Comparison of ENCODE assay signal across 28 cellular contexts in the genomic region with DNA sequence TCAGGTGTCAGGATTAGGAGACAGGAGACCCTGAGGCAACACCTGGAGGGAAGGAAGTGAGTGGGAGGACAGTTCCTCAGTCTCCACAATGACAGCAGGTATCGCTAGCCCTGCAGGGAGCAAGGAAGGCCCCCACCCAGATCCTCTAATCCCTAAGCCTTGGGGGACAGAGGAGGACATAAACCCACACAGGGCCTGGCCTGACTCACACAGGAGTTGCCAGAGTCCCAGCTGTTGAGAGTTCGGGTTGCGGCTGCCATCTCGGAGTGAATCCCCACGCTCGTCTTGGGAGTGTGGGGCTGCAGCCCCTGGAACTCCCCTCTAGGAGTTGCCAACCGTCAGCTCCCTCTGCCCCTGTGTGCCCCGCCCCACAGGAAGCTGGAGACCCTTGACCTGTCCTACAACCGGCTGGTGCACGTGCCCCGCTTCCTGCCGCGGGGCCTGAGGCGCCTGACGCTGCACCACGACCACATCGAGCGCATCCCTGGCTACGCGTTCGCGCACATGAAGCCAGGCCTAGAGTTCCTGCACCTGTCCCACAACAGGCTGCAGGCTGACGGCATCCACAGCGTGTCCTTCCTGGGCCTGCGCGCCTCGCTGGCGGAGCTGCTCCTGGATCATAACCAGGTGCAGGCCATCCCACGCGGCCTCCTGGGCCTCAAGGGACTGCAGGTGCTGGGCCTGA. TPM values are rescaled to one million over a fixed set of nuclear protein-coding genes. Genes with fewer than 3 reads are reported as not detected.
DNase-seq lines count a peak whose midpoint lies in the region; ATAC-seq, FAIRE-seq and TF ChIP-seq lines count a peak whose summit lies in the region.
"Had no signal": no experiment of that assay in that cellular context is flagged by ENCODE, and none has a peak within 500 bp of the region (broad histone marks: within the 10 kb centered on the region; RNA-seq: fewer than 3 reads in every experiment).

No MANE protein-coding gene starts in this region.

- H3K27ac Mint-ChIP-seq in stimulated activated naive CD8-positive, alpha-beta T cell treated with anti-CD3 and anti-CD28 coated beads, Interleukin-15, amount 100 ng/mL, for 72 hours: no peak overlapping the region
- H3K27ac Mint-ChIP-seq: CD8-positive, alpha-beta memory T cell had no signal

- H2BK15ac ChIP-seq in H1 (ENCODE audit: low read length): peak overlapping the region; percentile 61; the same call in 1 of the 2 replicates

- no peaks in the 10 kb centered on the region for H3K23me2 ChIP-seq in H1 (ENCODE audit: low read depth, low read length)

- H3K14ac ChIP-seq in H1 (ENCODE audit: insufficient read length): no peak overlapping the region

- no peak overlapping the region for H4K91ac ChIP-seq in H1 (replicated peaks; ENCODE audit: insufficient read length, low read length)

- H4K20me1 ChIP-seq in BLaER1: peaks cover 4% of the 10 kb centered on the region; the same call in 1 of the 2 replicates
- H4K20me1 ChIP-seq in H1 (replicated peaks in 1 of 2; ENCODE audit: control insufficient read depth in 1 of 2, insufficient read depth in 2 of 2, low read length in 2 of 2): no peaks in the 10 kb centered on the region

- no peak overlapping the region for H3K56ac ChIP-seq in H1 (replicated peaks; ENCODE audit: insufficient read length, low read depth, low read length)

- peak overlapping the region; percentile 84 for H3K4me2 ChIP-seq in BLaER1
- no peak overlapping the region for H3K4me2 ChIP-seq in H1 (ENCODE audit: insufficient read depth in 1 of 2, low read depth in 2 of 2, low read length in 2 of 2)
- H3K4me2 ChIP-seq: A549, PC-9 had no signal

- WGBS in H1 (ENCODE audit: extremely low coverage in 1 of 2, insufficient coverage in 1 of 2, insufficient read length in 1 of 2, insufficient replicate concordance in 2 of 2, low coverage in 1 of 2, low lambda C conversion rate in 2 of 2, missing lambda C conversion rate in 1 of 2), 2 experiments: 70% methylated on average over 2 of the region's 30 CpGs; no CpG with 5 or more reads in 1 of the 2 experiments

- CTCF ChIA-PET in H1 (lab: Charles Lee; ENCODE audit: partially characterized antibody): interaction anchor here (0.6 to 4.3 kb wide), 5 partner anchors 13 to 164 kb away, joined by 3 to 39 read pairs (median 3); a partner anchor contains a TSS

- peaks cover 100% of the 10 kb centered on the region for H3K4me1 ChIP-seq in BLaER1
- H3K4me1 ChIP-seq in SJCRH30: peaks cover 28% of the 10 kb centered on the region
- H3K4me1 ChIP-seq in H1 (replicated peaks in 1 of 4; ENCODE audit: control insufficient read depth in 3 of 4, insufficient read depth in 4 of 4, low read length in 3 of 4): peaks cover 0 to 6% (median 0%) of the 10 kb centered on the region in 4 experiments; a peak in 2 of 7 replicates

- FAIRE-seq in H1 (lab: Jason Lieb, UNC): no peak
- FAIRE-seq: A549 had no signal

- H3K36me3 ChIP-seq in BLaER1 (no peaks in the 10 kb centered on the region), SJCRH30 (no peaks in the 10 kb centered on the region), H1 (ENCODE audit: control insufficient read depth in 2 of 4, insufficient read depth in 4 of 4, low read length in 3 of 4) (no peaks in the 10 kb centered on the region)

- H2BK5ac ChIP-seq in H1 (ENCODE audit: low read depth, low read length): no peak overlapping the region

- no peak overlapping the region for H2BK12ac ChIP-seq in H1 (ENCODE audit: low read depth, low read length)

- H2AK5ac ChIP-seq in H1 (ENCODE audit: low read depth, low read length): no peak overlapping the region

- no peak overlapping the region for H4K8ac ChIP-seq in H1 (ENCODE audit: extremely low read depth, insufficient read depth, low read length)

- H2BK120ac ChIP-seq in H1 (replicated peaks; ENCODE audit: low read depth, low read length): no peak overlapping the region

- H3K4me1 Mint-ChIP-seq in stimulated activated naive CD8-positive, alpha-beta T cell treated with anti-CD3 and anti-CD28 coated beads, Interleukin-15, amount 100 ng/mL, for 72 hours: no peaks in the 10 kb centered on the region
- H3K4me1 Mint-ChIP-seq: CD8-positive, alpha-beta memory T cell had no signal

- no peak overlapping the region for H3K9ac ChIP-seq in BLaER1
- no peak overlapping the region for H3K9ac ChIP-seq in H1 (replicated peaks in 1 of 4; ENCODE audit: extremely low read depth in 1 of 4, low read depth in 3 of 4, low read length in 3 of 4)

- H3K79me2 ChIP-seq in H1 (ENCODE audit: control insufficient read depth in 1 of 2, insufficient read depth in 2 of 2, low read length in 2 of 2): no peaks in the 10 kb centered on the region

- H3K9me3 ChIP-seq in BLaER1 (no peaks in the 10 kb centered on the region), SJCRH30 (replicated peaks) (no peaks in the 10 kb centered on the region), H1 (ENCODE audit: insufficient read depth in 2 of 2, low read depth in 1 of 2, low read length in 1 of 2) (no peaks in the 10 kb centered on the region)
- H3K9me3 ChIP-seq: A549 had no signal

- no peak for ATAC-seq in stimulated activated naive CD8-positive, alpha-beta T cell treated with anti-CD3 and anti-CD28 coated beads, Interleukin-15, amount 100 ng/mL, for 72 hours
- ATAC-seq in GM21360 (IDR thresholded peaks at IDR 0.05; ENCODE audit: unreplicated experiment): no peak
- ATAC-seq: A549 had no signal

- POLR2A ChIA-PET in H1 (lab: Charles Lee; ENCODE audit: partially characterized antibody): interaction anchor here (0.9 kb wide), 1 partner anchor 9 kb away, joined by 4 read pairs; a partner anchor contains a TSS

- DNase-seq in COLO668 (lab: John Stamatoyannopoulos, UW; ENCODE audit: unreplicated experiment) (peak; percentile 21), SJCRH30 (peak; percentile 31 to 59), H1 (ENCODE audit: low read depth in 1 of 2, low spot score in 2 of 2) (no peak), amygdala (lab: John Stamatoyannopoulos, UW) (no peak), SIG-M5 treated with dmso at 0.1 percent for 504 hours (lab: John Stamatoyannopoulos, UW; ENCODE audit: unreplicated experiment) (no peak)
- DNase-seq in stimulated activated naive CD8-positive, alpha-beta T cell treated with anti-CD3 and anti-CD28 coated beads, Interleukin-15, amount 100 ng/mL, for 72 hours: no peak
- DNase-seq: AML-193; Calu3; CD8-positive, alpha-beta memory T cell; GOT3; HCEC 1CT; Kasumi-1; NCI-H1436; NCI-H187; NCI-H2081 treated with DMSO at 0.1 percent for 48 hours; NCI-H748 treated with DMSO at 0.1 percent for 48 hours; NK-92 treated with Interleukin-12 subunit alpha and Interleukin-12 subunit beta, amount 100 ng/mL, for 24 hours; PC-9; Right ventricle myocardium superior; T-helper 1 cell had no signal

- TF ChIP-seq POLR2A in H1 (IDR thresholded peaks at IDR 0.05; ENCODE audit: control extremely low read depth in 1 of 2, low read depth in 2 of 2, low read length in 2 of 2): no peak

- no peak overlapping the region for H3K4me3 Mint-ChIP-seq in stimulated activated naive CD8-positive, alpha-beta T cell treated with anti-CD3 and anti-CD28 coated beads, Interleukin-15, amount 100 ng/mL, for 72 hours
- H3K4me3 Mint-ChIP-seq: CD8-positive, alpha-beta memory T cell had no signal

- H3K18ac ChIP-seq in H1 (ENCODE audit: extremely low read depth, low read length): no peak overlapping the region

- no peak for TF ChIP-seq EP300 in H1 (IDR thresholded peaks at IDR 0.05; ENCODE audit: borderline replicate concordance in 1 of 2, low read depth in 2 of 2, low read length in 2 of 2)

- no peaks in the 10 kb centered on the region for H3K27me3 Mint-ChIP-seq in stimulated activated naive CD8-positive, alpha-beta T cell treated with anti-CD3 and anti-CD28 coated beads, Interleukin-15, amount 100 ng/mL, for 72 hours
- H3K27me3 Mint-ChIP-seq: CD8-positive, alpha-beta memory T cell had no signal

- TF ChIP-seq CTCF in H1 (IDR thresholded peaks at IDR 0.05; ENCODE audit: control extremely low read depth in 1 of 3, insufficient read depth in 1 of 3, low read depth in 1 of 3, low read length in 3 of 3): no peak

- TF ChIP-seq RAD21 in H1 (IDR thresholded peaks at IDR 0.05 in 1 of 2, conservative IDR thresholded peaks at IDR 0.05 in 1 of 2; ENCODE audit: low read depth in 2 of 2, low read length in 2 of 2): no peak

- H3K4ac ChIP-seq in H1 (replicated peaks; ENCODE audit: insufficient read length, low read depth, low read length): no peak overlapping the region

- no peak overlapping the region for H4K5ac ChIP-seq in H1 (ENCODE audit: insufficient read length, low read depth, low read length)

- no peak overlapping the region for H3K23ac ChIP-seq in H1 (ENCODE audit: insufficient read length)

- H3K27me3 ChIP-seq in BLaER1 (peaks cover 40% of the 10 kb centered on the region), SJCRH30 (no peaks in the 10 kb centered on the region), H1 (replicated peaks in 1 of 4; ENCODE audit: control insufficient read depth in 3 of 4, extremely low read depth in 1 of 4, insufficient read depth in 3 of 4, low read length in 3 of 4) (no peaks in the 10 kb centered on the region)

- H3K9me3 Mint-ChIP-seq in stimulated activated naive CD8-positive, alpha-beta T cell treated with anti-CD3 and anti-CD28 coated beads, Interleukin-15, amount 100 ng/mL, for 72 hours: no peaks in the 10 kb centered on the region
- H3K9me3 Mint-ChIP-seq: CD8-positive, alpha-beta memory T cell had no signal

- no peaks in the 10 kb centered on the region for H3K79me1 ChIP-seq in H1 (ENCODE audit: low read depth, low read length)

- H2AFZ ChIP-seq in H1 (ENCODE audit: low read length): no peak overlapping the region
- H2AFZ ChIP-seq: PC-9 had no signal

- H3K27ac ChIP-seq in BLaER1: peak overlapping the region; percentile 52
- H3K27ac ChIP-seq in SJCRH30: no peak overlapping the region; the same call in 1 of the 2 replicates
- H3K27ac ChIP-seq in H1 (ENCODE audit: low read depth, low read length): no peak overlapping the region
- H3K27ac ChIP-seq: A549, C4-2B, PC-9 had no signal

- H3K4me3 ChIP-seq in BLaER1: no peak overlapping the region
- no peak overlapping the region; the same call in 1 of the 2 replicates for H3K4me3 ChIP-seq in SJCRH30
- no peak overlapping the region for H3K4me3 ChIP-seq in H1 (ENCODE audit: extremely low read depth in 1 of 4, insufficient read depth in 2 of 4, low read depth in 3 of 4, low read length in 4 of 4)
- H3K4me3 ChIP-seq: A549, PC-9 had no signal

- no peak overlapping the region for H2BK20ac ChIP-seq in H1 (ENCODE audit: low read length)

RNA-seq across cellular contexts. Expression of a gene that starts 9.2 kb away (rescaled TPM):
- total RNA-seq in SJCRH30 (2014; rRNA removed; shearing (Covaris generic)): 0.15 and 0.16 TPM in 2 replicates
- 2.1 and 2.4 TPM in 2 replicates for total RNA-seq in H1 (2021; fragmentation: NEBNext Ultra II Directional; extraction: Animal tissue kit (Norgen Biotek cat#: 25700))
- 1.8 and 2.7 TPM in 2 replicates for polyA plus RNA-seq in H1 (2011; rRNA removed)
- polyA plus RNA-seq in H1 (2011; cell fraction: cytosol; rRNA removed): 0.84 TPM
- polyA plus RNA-seq in H1 (2011; cell fraction: nucleus; rRNA removed): 1.7 TPM
- polyA plus RNA-seq in H1 (2012, experiment 1 of 2): 2.0 to 4.0 TPM (median 2.9 TPM) in 4 replicates
- polyA plus RNA-seq in H1 (2012, experiment 2 of 2): 3.3 TPM
- 9.6 TPM for polyA plus RNA-seq in H1 (2013, experiment 1 of 2)
- 9.3 TPM for polyA plus RNA-seq in H1 (2013, experiment 2 of 2)
- polyA minus RNA-seq in H1 (2011; rRNA and poly(A)+ RNA removed): 0.95 and 1.4 TPM in 2 replicates
- 2.4 TPM for polyA minus RNA-seq in H1 (2011; cell fraction: cytosol; rRNA and poly(A)+ RNA removed)
- polyA minus RNA-seq in H1 (2011; cell fraction: nucleus; rRNA and poly(A)+ RNA removed): 1.6 TPM
- total RNA-seq: Calu3; CD8-positive, alpha-beta memory T cell; G401 had no signal
- polyA plus RNA-seq: CD8-positive, alpha-beta memory T cell had no signal

RNA-seq across cellular contexts. Expression of a gene that starts 15.2 kb away (rescaled TPM):
- 29.6 and 29.8 TPM in 2 replicates for total RNA-seq in SJCRH30 (2014; rRNA removed; shearing (Covaris generic))
- 53.4 and 54.0 TPM in 2 replicates for total RNA-seq in H1 (2021; fragmentation: NEBNext Ultra II Directional; extraction: Animal tissue kit (Norgen Biotek cat#: 25700))
- polyA plus RNA-seq in H1 (2011; rRNA removed): 45.4 and 56.9 TPM in 2 replicates
- polyA plus RNA-seq in H1 (2011; cell fraction: cytosol; rRNA removed): 55.1 TPM
- 89.9 TPM for polyA plus RNA-seq in H1 (2011; cell fraction: nucleus; rRNA removed)
- 22.9 to 64.8 TPM (median 56.1 TPM) in 4 replicates for polyA plus RNA-seq in H1 (2012, experiment 1 of 2)
- 50.9 TPM for polyA plus RNA-seq in H1 (2012, experiment 2 of 2)
- 30.3 TPM for polyA plus RNA-seq in H1 (2013, experiment 1 of 2)
- polyA plus RNA-seq in H1 (2013, experiment 2 of 2): 32.6 TPM
- polyA minus RNA-seq in H1 (2011; rRNA and poly(A)+ RNA removed): 30.5 and 30.6 TPM in 2 replicates
- polyA minus RNA-seq in H1 (2011; cell fraction: cytosol; rRNA and poly(A)+ RNA removed): 20.8 TPM
- 17.5 TPM for polyA minus RNA-seq in H1 (2011; cell fraction: nucleus; rRNA and poly(A)+ RNA removed)

RNA-seq across cellular contexts. Expression of a gene that starts 31.9 kb away (rescaled TPM):
- total RNA-seq in SJCRH30 (2014; rRNA removed; shearing (Covaris generic)): 0.05 and 0.06 TPM in 2 replicates
- total RNA-seq in H1 (2021; fragmentation: NEBNext Ultra II Directional; extraction: Animal tissue kit (Norgen Biotek cat#: 25700)): 0.15 and 0.19 TPM in 2 replicates
- 0.14 and 0.24 TPM in 2 replicates for polyA plus RNA-seq in H1 (2011; rRNA removed)
- polyA plus RNA-seq in H1 (2011; cell fraction: cytosol; rRNA removed): 0.12 TPM
- 0.83 TPM for polyA plus RNA-seq in H1 (2011; cell fraction: nucleus; rRNA removed)
- polyA plus RNA-seq in H1 (2012, experiment 1 of 2): 0.28 to 0.56 TPM (median 0.32 TPM) in 4 replicates
- 0.14 TPM for polyA plus RNA-seq in H1 (2012, experiment 2 of 2)
- 0.26 TPM for polyA plus RNA-seq in H1 (2013, experiment 1 of 2)
- polyA plus RNA-seq in H1 (2013, experiment 2 of 2): 0.26 TPM
- polyA minus RNA-seq in H1 (2011; rRNA and poly(A)+ RNA removed): 0.24 and 0.25 TPM in 2 replicates
- polyA minus RNA-seq in H1 (2011; cell fraction: cytosol; rRNA and poly(A)+ RNA removed): not detected
- polyA minus RNA-seq in H1 (2011; cell fraction: nucleus; rRNA and poly(A)+ RNA removed): 0.10 TPM
- total RNA-seq: Calu3; CD8-positive, alpha-beta memory T cell; Daoy; G401; M059J; PC-9; Right ventricle myocardium superior; RPMI7951 had no signal
- polyA plus RNA-seq: CD8-positive, alpha-beta memory T cell had no signal

RNA-seq across cellular contexts. Expression of a gene that starts 39.7 kb away (rescaled TPM):
- total RNA-seq in SJCRH30 (2014; rRNA removed; shearing (Covaris generic)): 0.10 and 0.67 TPM in 2 replicates
- total RNA-seq in H1 (2021; fragmentation: NEBNext Ultra II Directional; extraction: Animal tissue kit (Norgen Biotek cat#: 25700)): 0.69 and 0.71 TPM in 2 replicates
- polyA plus RNA-seq in H1 (2011; rRNA removed): 0.80 and 1.5 TPM in 2 replicates
- 0.79 TPM for polyA plus RNA-seq in H1 (2011; cell fraction: cytosol; rRNA removed)
- polyA plus RNA-seq in H1 (2011; cell fraction: nucleus; rRNA removed): 4.4 TPM
- polyA plus RNA-seq in H1 (2012, experiment 1 of 2): 0.30 to 0.61 TPM (median 0.49 TPM) in 4 replicates
- 0.68 TPM for polyA plus RNA-seq in H1 (2012, experiment 2 of 2)
- polyA plus RNA-seq in H1 (2013, experiment 1 of 2): 0.39 TPM
- 0.31 TPM for polyA plus RNA-seq in H1 (2013, experiment 2 of 2)
- 0.22 and 0.38 TPM in 2 replicates for polyA minus RNA-seq in H1 (2011; rRNA and poly(A)+ RNA removed)
- 2.0 TPM for polyA minus RNA-seq in H1 (2011; cell fraction: cytosol; rRNA and poly(A)+ RNA removed)
- polyA minus RNA-seq in H1 (2011; cell fraction: nucleus; rRNA and poly(A)+ RNA removed): 5.1 TPM
- total RNA-seq: G401, RPMI7951 had no signal

Comparison
In these comparisons a context has a peak if more than half of its experiments do, and no peak if none do; other contexts are left out.
1. DNase-seq: peak in COLO668 (single experiment) and SJCRH30 (2 of 2); none in H1 (0 of 2), amygdala (0 of 56), stimulated activated naive CD8-positive, alpha-beta T cell treated with anti-CD3 and anti-CD28 coated beads, Interleukin-15, amount 100 ng/mL, for 72 hours (0 of 2) and SIG-M5 treated with dmso at 0.1 percent for 504 hours (single experiment).